In the genomic region with DNA sequence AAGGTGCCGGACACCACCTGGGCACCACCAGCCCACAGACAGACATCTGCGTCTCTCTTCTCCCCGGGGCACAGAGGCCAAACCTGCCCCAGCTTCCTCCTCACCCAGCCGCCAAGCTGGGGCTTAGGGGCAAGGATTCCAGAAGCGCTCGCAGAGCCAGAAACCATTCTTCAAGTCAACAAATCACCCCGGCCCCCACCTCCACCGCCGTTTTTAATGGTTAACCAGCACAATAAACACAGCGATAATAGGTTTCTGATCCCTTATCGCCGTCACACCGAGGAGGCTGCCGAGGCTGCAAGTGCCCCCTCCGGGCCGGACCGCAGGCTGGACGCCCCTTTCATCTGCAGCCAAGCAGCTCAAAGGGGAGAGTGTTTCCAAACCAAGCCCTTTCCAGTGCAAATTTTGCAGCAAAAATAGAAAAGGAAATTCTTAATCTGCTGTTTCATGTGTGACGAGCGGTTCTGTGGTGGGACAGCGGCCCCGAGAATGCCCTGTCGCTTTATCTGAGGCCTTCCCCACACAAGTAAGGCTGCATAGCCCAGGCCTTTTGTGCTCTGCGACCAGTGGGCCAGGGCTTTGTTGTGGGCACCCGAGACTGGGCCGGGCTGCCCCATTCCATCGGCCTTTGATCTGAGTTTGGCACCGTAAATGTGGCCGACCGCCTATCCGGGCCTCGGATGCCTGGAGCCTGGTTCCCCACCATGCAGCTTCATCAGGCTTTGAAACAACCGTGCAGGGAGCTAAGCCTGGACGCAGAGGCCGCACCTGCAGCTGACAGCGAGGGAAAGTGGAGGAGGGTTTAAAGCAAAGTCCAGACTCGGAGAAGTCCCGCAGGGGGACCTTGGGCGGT, we compare ENCODE assay signal across 1 cellular context.
TF ChIP-seq lines count a peak whose summit lies in the region.

No MANE protein-coding gene starts in this region.

TF ChIP-seq in HepG2, 621 proteins besides CTCF, POLR2A, EP300 and RAD21 (continued from another document and continues in another):
- TF ChIP-seq ZHX2 (IDR thresholded peaks at IDR 0.05; ENCODE audit: low read depth) = no peak
- no peak for TF ChIP-seq ZHX2 (CRISPR knock-in tag; IDR thresholded peaks at IDR 0.05; ENCODE audit: borderline replicate concordance)
- no peak for TF ChIP-seq ELF4 (CRISPR knock-in tag; IDR thresholded peaks at IDR 0.05; ENCODE audit: borderline replicate concordance)
- peak; percentile 51; the same call in 1 of the 2 replicates for TF ChIP-seq NR2F2 (IDR thresholded peaks at IDR 0.05; ENCODE audit: borderline replicate concordance, low read depth)
- no peak for TF ChIP-seq NFYC (CRISPR knock-in tag; IDR thresholded peaks at IDR 0.05)
- no peak for TF ChIP-seq NR1H2 (CRISPR knock-in tag; IDR thresholded peaks at IDR 0.05; ENCODE audit: borderline replicate concordance, low read depth)
- TF ChIP-seq HOXA3 (CRISPR knock-in tag; IDR thresholded peaks at IDR 0.05) = peak; percentile 44; the same call in 1 of the 2 replicates
- peak; percentile 59 for TF ChIP-seq RBM39 (IDR thresholded peaks at IDR 0.05; ENCODE audit: low read depth, low read length, poor library complexity, severe bottlenecking)
- TF ChIP-seq ZNF256 (CRISPR knock-in tag; conservative IDR thresholded peaks at IDR 0.05) = no peak
- TF ChIP-seq SIX4 (CRISPR knock-in tag; IDR thresholded peaks at IDR 0.05) = no peak
- TF ChIP-seq PHF8 (CRISPR knock-in tag; IDR thresholded peaks at IDR 0.05) = peak; percentile 62
- TF ChIP-seq ZFP91 (CRISPR knock-in tag; IDR thresholded peaks at IDR 0.05; ENCODE audit: borderline replicate concordance) = peak; percentile 70; the same call in 1 of the 2 replicates
- TF ChIP-seq, protein P1, sequence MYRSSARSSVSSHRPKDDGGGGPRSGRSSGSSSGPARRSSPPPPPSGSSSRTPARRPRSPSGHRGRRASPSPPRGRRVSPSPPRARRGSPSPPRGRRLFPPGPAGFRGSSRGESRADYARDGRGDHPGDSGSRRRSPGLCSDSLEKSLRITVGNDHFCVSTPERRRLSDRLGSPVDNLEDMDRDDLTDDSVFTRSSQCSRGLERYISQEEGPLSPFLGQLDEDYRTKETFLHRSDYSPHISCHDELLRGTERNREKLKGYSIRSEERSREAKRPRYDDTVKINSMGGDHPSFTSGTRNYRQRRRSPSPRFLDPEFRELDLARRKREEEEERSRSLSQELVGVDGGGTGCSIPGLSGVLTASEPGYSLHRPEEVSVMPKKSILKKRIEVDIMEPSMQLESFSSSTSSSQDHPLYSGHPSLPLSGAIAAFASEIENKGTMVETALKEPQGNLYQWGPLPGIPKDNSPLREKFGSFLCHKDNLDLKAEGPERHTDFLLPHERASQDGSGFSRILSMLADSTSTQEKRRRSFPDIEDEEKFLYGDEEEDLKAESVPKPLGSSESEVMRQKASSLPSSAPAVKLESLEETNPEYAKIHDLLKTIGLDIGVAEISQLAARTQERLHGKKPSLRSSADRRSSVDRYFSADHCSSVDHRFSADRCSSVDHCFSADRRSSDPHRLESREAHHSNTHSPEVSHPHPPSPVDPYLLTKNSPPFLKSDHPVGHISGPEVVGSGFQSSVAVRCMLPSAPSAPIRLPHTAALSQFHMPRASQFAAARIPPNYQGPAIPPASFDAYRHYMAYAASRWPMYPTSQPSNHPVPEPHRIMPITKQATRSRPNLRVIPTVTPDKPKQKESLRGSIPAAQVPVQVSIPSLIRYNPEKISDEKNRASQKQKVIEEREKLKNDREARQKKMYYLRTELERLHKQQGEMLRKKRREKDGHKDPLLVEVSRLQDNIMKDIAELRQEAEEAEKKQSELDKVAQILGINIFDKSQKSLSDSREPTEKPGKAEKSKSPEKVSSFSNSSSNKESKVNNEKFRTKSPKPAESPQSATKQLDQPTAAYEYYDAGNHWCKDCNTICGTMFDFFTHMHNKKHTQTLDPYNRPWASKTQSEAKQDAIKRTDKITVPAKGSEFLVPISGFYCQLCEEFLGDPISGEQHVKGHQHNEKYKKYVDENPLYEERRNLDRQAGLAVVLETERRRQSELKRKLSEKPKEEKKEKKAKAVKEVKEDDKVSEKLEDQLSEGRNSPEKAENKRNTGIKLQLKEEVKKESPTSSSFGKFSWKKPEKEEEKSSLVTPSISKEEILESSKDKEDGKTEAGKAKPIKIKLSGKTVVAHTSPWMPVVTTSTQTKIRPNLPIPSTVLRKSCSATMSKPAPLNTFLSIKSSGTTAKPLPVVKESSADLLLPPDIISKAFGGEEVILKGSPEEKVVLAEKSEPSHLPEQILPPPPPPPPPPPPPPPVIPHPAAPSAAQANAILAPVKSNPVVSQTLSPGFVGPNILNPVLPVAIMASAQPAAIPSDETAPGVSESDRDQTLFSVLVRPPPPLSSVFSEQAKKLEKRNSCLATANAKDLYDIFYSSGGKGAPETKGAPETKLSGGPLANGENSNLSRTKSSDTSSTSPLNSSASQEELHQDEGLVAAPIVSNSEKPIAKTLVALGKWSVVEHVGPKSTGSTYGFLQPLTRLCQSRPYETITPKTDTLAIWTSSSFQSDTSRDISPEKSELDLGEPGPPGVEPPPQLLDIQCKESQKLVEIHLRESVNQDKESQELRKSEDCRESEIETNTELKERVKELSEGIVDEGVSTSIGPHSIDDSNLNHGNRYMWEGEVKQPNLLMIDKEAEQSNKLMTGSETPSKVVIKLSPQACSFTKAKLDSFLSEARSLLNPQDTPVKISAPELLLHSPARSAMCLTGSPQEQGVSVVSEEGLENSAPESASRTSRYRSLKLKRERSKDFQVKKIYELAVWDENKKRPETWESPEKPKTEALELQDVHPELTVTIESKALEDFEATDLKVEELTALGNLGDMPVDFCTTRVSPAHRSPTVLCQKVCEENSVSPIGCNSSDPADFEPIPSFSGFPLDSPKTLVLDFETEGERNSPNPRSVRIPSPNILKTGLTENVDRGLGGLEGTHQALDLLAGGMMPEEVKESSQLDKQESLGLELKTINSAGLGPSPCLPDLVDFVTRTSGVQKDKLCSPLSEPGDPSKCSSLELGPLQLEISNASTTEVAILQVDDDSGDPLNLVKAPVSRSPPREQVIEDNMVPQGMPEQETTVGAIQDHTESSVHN (CRISPR knock-in tag; IDR thresholded peaks at IDR 0.05) = no peak
- no peak for TF ChIP-seq ZFYVE20 (CRISPR knock-in tag; IDR thresholded peaks at IDR 0.05; ENCODE audit: borderline replicate concordance, low read depth)
- no peak for TF ChIP-seq RAD51 (IDR thresholded peaks at IDR 0.05; ENCODE audit: borderline replicate concordance)
- peak; percentile 84 for TF ChIP-seq ZNF350 (CRISPR knock-in tag; IDR thresholded peaks at IDR 0.05; ENCODE audit: borderline replicate concordance, low read depth)
- TF ChIP-seq ZNF589 (CRISPR knock-in tag; conservative IDR thresholded peaks at IDR 0.05) = no peak
- no peak for TF ChIP-seq RFX3 (CRISPR knock-in tag; IDR thresholded peaks at IDR 0.05)
- TF ChIP-seq SIX1 (CRISPR knock-in tag; IDR thresholded peaks at IDR 0.05; ENCODE audit: borderline replicate concordance) = no peak
- TF ChIP-seq AGO1 (IDR thresholded peaks at IDR 0.05; ENCODE audit: low read depth, low read length, poor library complexity, severe bottlenecking) = no peak
- TF ChIP-seq IRF1 (CRISPR knock-in tag; IDR thresholded peaks at IDR 0.05; ENCODE audit: low read depth) = no peak
- no peak for TF ChIP-seq ATF3 (CRISPR knock-in tag; IDR thresholded peaks at IDR 0.05)
- TF ChIP-seq ZC3H13 (CRISPR knock-in tag; IDR thresholded peaks at IDR 0.05) = no peak
- no peak for TF ChIP-seq JARID2 (CRISPR knock-in tag; IDR thresholded peaks at IDR 0.05; ENCODE audit: insufficient replicate concordance)
- TF ChIP-seq RBM22 (optimal IDR thresholded peaks at IDR 0.05; ENCODE audit: low read length) = no peak
- TF ChIP-seq, protein P2, sequence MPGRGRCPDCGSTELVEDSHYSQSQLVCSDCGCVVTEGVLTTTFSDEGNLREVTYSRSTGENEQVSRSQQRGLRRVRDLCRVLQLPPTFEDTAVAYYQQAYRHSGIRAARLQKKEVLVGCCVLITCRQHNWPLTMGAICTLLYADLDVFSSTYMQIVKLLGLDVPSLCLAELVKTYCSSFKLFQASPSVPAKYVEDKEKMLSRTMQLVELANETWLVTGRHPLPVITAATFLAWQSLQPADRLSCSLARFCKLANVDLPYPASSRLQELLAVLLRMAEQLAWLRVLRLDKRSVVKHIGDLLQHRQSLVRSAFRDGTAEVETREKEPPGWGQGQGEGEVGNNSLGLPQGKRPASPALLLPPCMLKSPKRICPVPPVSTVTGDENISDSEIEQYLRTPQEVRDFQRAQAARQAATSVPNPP (CRISPR knock-in tag; IDR thresholded peaks at IDR 0.05) = no peak
- no peak for TF ChIP-seq ZNF616 (CRISPR knock-in tag; IDR thresholded peaks at IDR 0.05; ENCODE audit: low read depth)
- no peak for TF ChIP-seq MTA3 (CRISPR knock-in tag; IDR thresholded peaks at IDR 0.05)
- no peak for TF ChIP-seq USF2 (IDR thresholded peaks at IDR 0.05; ENCODE audit: low read depth, low read length)
- TF ChIP-seq USF2 (CRISPR knock-in tag; IDR thresholded peaks at IDR 0.05; ENCODE audit: borderline replicate concordance) = no peak
- TF ChIP-seq, protein P3, sequence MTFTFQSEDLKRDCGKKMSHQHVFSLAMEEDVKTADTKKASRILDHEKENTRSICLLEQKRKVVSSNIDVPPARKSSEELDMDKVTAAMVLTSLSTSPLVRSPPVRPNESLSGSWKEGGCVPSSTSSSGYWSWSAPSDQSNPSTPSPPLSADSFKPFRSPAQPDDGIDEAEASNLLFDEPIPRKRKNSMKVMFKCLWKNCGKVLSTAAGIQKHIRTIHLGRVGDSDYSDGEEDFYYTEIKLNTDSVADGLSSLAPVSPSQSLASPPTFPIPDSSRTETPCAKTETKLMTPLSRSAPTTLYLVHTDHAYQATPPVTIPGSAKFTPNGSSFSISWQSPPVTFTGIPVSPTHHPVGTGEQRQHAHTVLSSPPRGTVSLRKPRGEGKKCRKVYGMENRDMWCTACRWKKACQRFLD (CRISPR knock-in tag; IDR thresholded peaks at IDR 0.05; ENCODE audit: borderline replicate concordance) = no peak
- no peak for TF ChIP-seq IKZF1 (IDR thresholded peaks at IDR 0.05)
- peak; percentile 88 for TF ChIP-seq SOX5 (CRISPR knock-in tag; IDR thresholded peaks at IDR 0.05; ENCODE audit: borderline replicate concordance)
